Comparison of ENCODE assay signal across 8 cellular contexts in the genomic region with DNA sequence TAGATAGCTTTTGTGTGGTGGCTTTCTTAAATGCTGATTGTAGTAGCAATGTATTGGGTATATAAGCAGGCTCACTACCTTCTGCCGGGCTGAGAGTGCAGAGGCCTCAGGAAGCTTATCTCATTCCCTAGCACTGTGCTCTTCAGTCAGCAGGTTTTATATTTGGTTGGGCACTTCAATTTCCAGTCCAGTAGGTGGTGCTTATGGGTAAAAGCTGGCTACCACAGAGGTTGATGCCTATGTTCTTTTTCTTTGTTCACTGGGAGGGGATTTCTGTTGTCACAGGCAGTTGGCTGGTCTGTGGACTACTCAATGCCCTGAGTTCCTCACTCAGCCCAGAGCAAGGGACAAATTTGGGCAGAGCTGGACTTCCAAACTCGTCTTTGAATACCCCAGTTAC. TPM values are rescaled to one million over a fixed set of nuclear protein-coding genes. Genes with fewer than 3 reads are reported as not detected.
DNase-seq lines count a peak whose midpoint lies in the region; ATAC-seq and TF ChIP-seq lines count a peak whose summit lies in the region.

No MANE protein-coding gene starts in this region.

- H3K27me3 ChIP-seq in CD4-positive, alpha-beta T cell (ENCODE audit: control insufficient read depth, insufficient read depth, low read length), result no peaks in the 10 kb centered on the region

- H3K27ac Mint-ChIP-seq in CD4-positive, alpha-beta T cell, result no peak overlapping the region
- no peak overlapping the region for H3K27ac Mint-ChIP-seq in activated T-cell treated with anti-CD3 and anti-CD28 coated beads, Interleukin-2, amount 50 U/mL, for 24 hours

- H3K27me3 Mint-ChIP-seq in CD4-positive, alpha-beta T cell, result peaks cover 14% of the 10 kb centered on the region
- peaks cover 7% of the 10 kb centered on the region for H3K27me3 Mint-ChIP-seq in activated T-cell treated with anti-CD3 and anti-CD28 coated beads, Interleukin-2, amount 50 U/mL, for 24 hours

- peak; percentile 78 for ATAC-seq in CD4-positive, alpha-beta T cell (ENCODE audit: poor library complexity)
- peak; percentile 78 for ATAC-seq in GM21529 (IDR thresholded peaks at IDR 0.05; ENCODE audit: unreplicated experiment)

- H3K27ac ChIP-seq in CD4-positive, alpha-beta T cell (ENCODE audit: low read depth, low read length), result no peak overlapping the region

- no peak for TF ChIP-seq POLR2A in erythroblast (IDR thresholded peaks at IDR 0.05; ENCODE audit: low read length)

- TF ChIP-seq CTCF in CD4-positive, alpha-beta T cell (IDR thresholded peaks at IDR 0.05), result peak; percentile 40

- no peaks in the 10 kb centered on the region for H3K9me3 ChIP-seq in CD4-positive, alpha-beta T cell (ENCODE audit: control insufficient read depth, low read length)

- CTCF ChIA-PET in CD4-positive, alpha-beta T cell (lab: Charles Lee), result interaction anchor here (1.0 to 2.3 kb wide), 11 partner anchors 9 to 103 kb away, joined by 3 to 15 read pairs (median 5); a partner anchor contains a TSS

- no peaks in the 10 kb centered on the region for H3K36me3 Mint-ChIP-seq in CD4-positive, alpha-beta T cell (ENCODE audit: low read depth)
- no peaks in the 10 kb centered on the region for H3K36me3 Mint-ChIP-seq in activated T-cell treated with anti-CD3 and anti-CD28 coated beads, Interleukin-2, amount 50 U/mL, for 24 hours (ENCODE audit: low read depth)

- POLR2A ChIA-PET in CD4-positive, alpha-beta T cell (lab: Charles Lee), result interaction anchor here (0.6 to 2.7 kb wide), 5 partner anchors 43 to 74 kb away, joined by 3 to 15 read pairs (median 3); a partner anchor contains a TSS

- intact Hi-C loops in CD4-positive, alpha-beta T cell (cut with DNase I, micrococcal nuclease), result loop anchor here (1.0 to 5.0 kb wide), 3 partner anchors 45 to 68 kb away; a partner anchor contains a TSS

- no peak overlapping the region for H3K4me3 Mint-ChIP-seq in CD4-positive, alpha-beta T cell
- no peak overlapping the region for H3K4me3 Mint-ChIP-seq in activated T-cell treated with anti-CD3 and anti-CD28 coated beads, Interleukin-2, amount 50 U/mL, for 24 hours

- H3K9me3 Mint-ChIP-seq in CD4-positive, alpha-beta T cell, result no peaks in the 10 kb centered on the region
- H3K9me3 Mint-ChIP-seq in activated T-cell treated with anti-CD3 and anti-CD28 coated beads, Interleukin-2, amount 50 U/mL, for 24 hours, result peaks cover 2% of the 10 kb centered on the region

- peak in 1 of 10 experiments; percentile 6 for DNase-seq in CD4-positive, alpha-beta T cell
- DNase-seq in SK-MEL-5 (ENCODE audit: low read depth, low spot score) (peak; percentile 47), iris pigment epithelial cell (ENCODE audit: low read depth) (peak; percentile 77), NCI-H524 treated with DMSO at 0.1 percent for 48 hours (lab: John Stamatoyannopoulos, UW) (no peak), erythroblast (lab: John Stamatoyannopoulos, UW) (no peak), COLO829 (ENCODE audit: low spot score) (no peak)
- DNase-seq in activated T-cell treated with anti-CD3 and anti-CD28 coated beads, Interleukin-2, amount 50 U/mL, for 24 hours, result no peak

- in situ Hi-C loops in SK-MEL-5 (cut with HindIII; ENCODE audit: low pct_unique_long_range_greater_than_20kb, low sequenced_read_pairs), result no loop called here

- peaks cover 15% of the 10 kb centered on the region for H3K4me1 Mint-ChIP-seq in CD4-positive, alpha-beta T cell (ENCODE audit: low read depth)
- peaks cover 9% of the 10 kb centered on the region for H3K4me1 Mint-ChIP-seq in activated T-cell treated with anti-CD3 and anti-CD28 coated beads, Interleukin-2, amount 50 U/mL, for 24 hours (ENCODE audit: low read depth)

RNA-seq across cellular contexts. Expression of a gene that starts 43.0 kb away (rescaled TPM):
- 10 to 100 TPM; 41.3 to 47.7 TPM for total RNA-seq in CD4-positive, alpha-beta T cell
- total RNA-seq in SK-MEL-5 (2014; rRNA removed; shearing (Covaris generic)), result 0.35 and 0.61 TPM in 2 replicates
- 0.52 and 1.3 TPM in 2 replicates for polyA plus RNA-seq in SK-MEL-5 (2015; cell fraction: cytosol; rRNA removed)
- 0.33 and 2.6 TPM in 2 replicates for polyA plus RNA-seq in SK-MEL-5 (2015; cell fraction: nucleus; rRNA removed)

RNA-seq across cellular contexts. Expression of a gene that starts 46.7 kb away (rescaled TPM):
- under 1 TPM; 0.44 to 0.56 TPM for total RNA-seq in CD4-positive, alpha-beta T cell
- total RNA-seq in SK-MEL-5 (2014; rRNA removed; shearing (Covaris generic)), result not detected in 2 replicates
- not detected in 2 replicates for polyA plus RNA-seq in SK-MEL-5 (2015; cell fraction: cytosol; rRNA removed)
- polyA plus RNA-seq in SK-MEL-5 (2015; cell fraction: nucleus; rRNA removed), result not detected in 2 replicates

Comparison
In these comparisons a context has a peak if more than half of its experiments do, and no peak if none do; other contexts are left out.
1. DNase-seq: peak in SK-MEL-5 (single experiment) and iris pigment epithelial cell (single experiment); none in NCI-H524 treated with DMSO at 0.1 percent for 48 hours (single experiment), erythroblast (0 of 2), activated T-cell treated with anti-CD3 and anti-CD28 coated beads, Interleukin-2, amount 50 U/mL, for 24 hours (single experiment) and COLO829 (single experiment).
2. RNA of a gene that starts 43.0 kb away (total RNA-seq): 41.3 to 47.7 TPM in CD4-positive, alpha-beta T cell; 0.35 to 0.61 TPM in SK-MEL-5; every median in the first group is over 10 times any median in the second.